In the genomic region with DNA sequence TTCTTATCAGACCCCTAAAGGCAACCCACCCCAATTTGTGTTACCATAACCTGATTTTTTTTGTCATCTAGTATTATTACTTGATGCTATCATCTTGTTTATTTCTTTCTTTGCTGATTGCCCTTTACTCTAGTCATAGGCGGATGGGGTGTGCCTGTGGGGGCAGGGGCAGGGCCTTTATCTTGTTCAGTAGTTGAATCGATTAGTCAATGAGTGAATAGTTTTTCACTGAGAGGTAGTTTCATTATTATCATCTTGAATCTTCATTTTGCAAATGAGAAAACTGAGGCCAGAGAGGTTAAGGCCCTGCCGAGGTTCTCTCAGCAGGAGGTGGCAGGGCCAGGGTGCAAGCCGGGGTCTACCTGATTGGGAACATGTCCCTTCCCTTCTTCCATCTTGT, we compare ENCODE assay signal across 13 cellular contexts.
"Had no signal": no experiment of that assay in that cellular context is flagged by ENCODE, and none has a peak within 500 bp of the region (broad histone marks: within the 10 kb centered on the region; RNA-seq: fewer than 3 reads in every experiment).

No MANE protein-coding gene starts in this region.

- H3K36me3 Mint-ChIP-seq: memory B cell had no signal

- H3K27ac Mint-ChIP-seq: activated T-helper 2 cell treated with anti-CD3 and anti-CD28 coated beads, Interferon-gamma antibody, Interleukin-2, Interleukin-4, amounts not matched to agents 10 μg/mL and 5 μg/mL and 100 μg/mL, durations not matched to agents 14 hours and 24 hours and 36 hours; memory B cell; naive thymus-derived CD4-positive, alpha-beta T cell had no signal

- DNase-seq: dermis blood vessel endothelial cell; effector memory CD8-positive, alpha-beta T cell; foreskin keratinocyte; kidney glomerular epithelial cell; left ventricle myocardium superior; mucosa of descending colon; naive thymus-derived CD4-positive, alpha-beta T cell; retina; stimulated activated CD4-positive, alpha-beta T cell treated with anti-CD3 and anti-CD28 coated beads, Interleukin-4, amount 100 ng/mL, for 4 hours; T-helper 9 cell; thyroid gland had no signal

- H3K4me3 Mint-ChIP-seq: effector memory CD8-positive, alpha-beta T cell; memory B cell; naive thymus-derived CD4-positive, alpha-beta T cell had no signal

- H3K27me3 Mint-ChIP-seq: effector memory CD8-positive, alpha-beta T cell; memory B cell; naive thymus-derived CD4-positive, alpha-beta T cell had no signal

- H3K9me3 Mint-ChIP-seq: activated T-helper 2 cell treated with anti-CD3 and anti-CD28 coated beads, Interferon-gamma antibody, Interleukin-2, Interleukin-4, amounts not matched to agents 10 μg/mL and 5 μg/mL and 100 μg/mL, durations not matched to agents 14 hours and 24 hours and 36 hours; effector memory CD8-positive, alpha-beta T cell; memory B cell; naive thymus-derived CD4-positive, alpha-beta T cell had no signal

- ATAC-seq: foreskin keratinocyte; left ventricle myocardium superior; mucosa of descending colon; naive thymus-derived CD4-positive, alpha-beta T cell had no signal
